Comparison of ENCODE assay signal across 1 cellular context in the genomic region with DNA sequence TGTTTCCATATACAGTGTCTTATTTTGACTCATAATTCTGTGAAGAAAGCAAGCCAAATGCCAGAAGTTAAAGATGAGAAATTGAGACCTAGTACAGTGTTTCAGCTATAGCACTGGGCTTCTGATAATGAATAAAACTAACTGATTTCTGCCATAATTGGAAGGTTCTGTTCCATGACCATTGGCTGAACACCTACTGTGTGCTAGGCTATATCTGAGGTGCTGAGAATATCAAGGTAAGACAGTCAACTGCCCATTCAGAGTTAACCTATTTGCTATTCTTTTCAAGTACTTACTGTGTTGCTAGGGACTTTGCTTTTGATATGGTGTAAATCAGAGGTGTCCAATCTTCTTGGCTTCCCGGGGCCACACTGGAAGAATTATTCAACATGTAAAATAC.
A peak's percentile ranks its signal among the peaks of the same experiment; 100 is the strongest.
TF ChIP-seq lines count a peak whose summit lies in the region.

No MANE protein-coding gene starts in this region.

TF ChIP-seq in K562, 482 proteins besides CTCF, POLR2A, EP300 and RAD21 (continued from another document):
- TF ChIP-seq, protein P1, sequence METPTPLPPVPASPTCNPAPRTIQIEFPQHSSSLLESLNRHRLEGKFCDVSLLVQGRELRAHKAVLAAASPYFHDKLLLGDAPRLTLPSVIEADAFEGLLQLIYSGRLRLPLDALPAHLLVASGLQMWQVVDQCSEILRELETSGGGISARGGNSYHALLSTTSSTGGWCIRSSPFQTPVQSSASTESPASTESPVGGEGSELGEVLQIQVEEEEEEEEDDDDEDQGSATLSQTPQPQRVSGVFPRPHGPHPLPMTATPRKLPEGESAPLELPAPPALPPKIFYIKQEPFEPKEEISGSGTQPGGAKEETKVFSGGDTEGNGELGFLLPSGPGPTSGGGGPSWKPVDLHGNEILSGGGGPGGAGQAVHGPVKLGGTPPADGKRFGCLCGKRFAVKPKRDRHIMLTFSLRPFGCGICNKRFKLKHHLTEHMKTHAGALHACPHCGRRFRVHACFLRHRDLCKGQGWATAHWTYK (CRISPR knock-in tag; IDR thresholded peaks at IDR 0.05), result no peak
- TF ChIP-seq ZKSCAN1 (IDR thresholded peaks at IDR 0.05; ENCODE audit: low read depth, low read length), result peak; percentile 86
- TF ChIP-seq KDM4B (IDR thresholded peaks at IDR 0.05; ENCODE audit: borderline replicate concordance in 2 of 2, low read depth in 1 of 2), result no peak
- TF ChIP-seq MED1 (CRISPR knock-in tag; IDR thresholded peaks at IDR 0.05; ENCODE audit: borderline replicate concordance), result no peak
